ENCODE assay signal across 9 cellular contexts in the genomic region with DNA sequence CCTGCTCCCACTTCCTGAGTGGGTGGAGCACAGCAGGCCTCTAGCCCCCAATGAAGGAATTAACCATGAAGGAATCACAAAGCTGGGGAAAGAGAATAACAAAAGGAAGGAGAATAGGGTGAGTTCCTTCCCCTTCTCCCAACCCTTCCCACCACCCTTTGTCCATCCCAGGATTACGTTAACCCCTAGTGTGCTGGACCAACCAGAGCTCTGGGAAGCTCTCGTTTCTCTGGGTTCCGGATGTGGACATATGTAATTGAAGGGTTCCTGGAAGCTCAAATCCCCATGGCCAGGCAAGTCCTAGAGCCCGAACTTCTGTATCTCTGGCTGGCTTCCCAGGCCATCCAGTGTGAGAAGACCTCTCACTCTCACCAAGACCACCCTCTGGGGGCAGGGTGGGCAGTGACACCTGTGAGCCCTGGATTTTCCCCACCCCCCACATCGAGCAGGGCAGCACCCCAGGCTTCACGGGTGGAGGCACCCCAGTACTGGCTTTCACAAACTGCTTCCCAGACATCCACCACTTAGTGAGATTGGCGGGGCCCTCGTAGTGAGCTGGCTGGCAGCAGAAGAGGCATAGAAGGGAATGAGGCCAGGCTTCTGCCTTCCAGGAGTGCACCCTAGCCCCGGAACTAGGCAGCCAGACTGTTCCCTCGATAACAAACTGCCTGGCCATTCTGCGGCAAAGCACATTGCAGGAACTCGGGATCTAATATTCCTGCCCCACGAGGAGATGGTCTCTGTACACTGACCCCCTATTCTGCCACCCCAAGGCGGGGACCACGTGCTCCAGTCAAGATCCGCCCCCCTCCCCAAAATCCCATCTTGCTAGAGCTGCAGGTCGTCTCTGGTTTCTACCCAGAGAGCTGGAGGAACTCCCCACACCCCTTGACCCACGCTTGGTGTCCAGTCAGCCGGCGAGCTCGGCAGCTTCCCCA.
A peak's percentile ranks its signal among the peaks of the same experiment; 100 is the strongest.
DNase-seq lines count a peak whose midpoint lies in the region; ATAC-seq and TF ChIP-seq lines count a peak whose summit lies in the region.
"Had no signal": no experiment of that assay in that cellular context is flagged by ENCODE, and none has a peak within 500 bp of the region (broad histone marks: within the 10 kb centered on the region; RNA-seq: fewer than 3 reads in every experiment).

No MANE protein-coding gene starts in this region.

- H3K4me3 ChIP-seq in AG10803 (ENCODE audit: low read length) (peak overlapping the region; percentile 67), HUES6 (ENCODE audit: low read depth, low read length) (peak overlapping the region; percentile 90), muscle layer of duodenum (ENCODE audit: low read depth in 1 of 2, low read length in 2 of 2) (peak overlapping the region; percentile 76 to 80)

- H3K27ac ChIP-seq in HUES6 (ENCODE audit: low read depth, low read length) (no peak overlapping the region), cingulate gyrus (ENCODE audit: low read depth, low read length) (peak overlapping the region; percentile 19), muscle layer of duodenum (ENCODE audit: low read length) (no peak overlapping the region)

- no peak for DNase-seq in AG10803 (ENCODE audit: low read depth)
- DNase-seq in HPDE6-E6E7 (ENCODE audit: extremely low spot score): no peak
- DNase-seq in ACHN: no peak
- DNase-seq: NCI-H510A treated with DMSO at 0.1 percent for 48 hours had no signal

- TF ChIP-seq CTCF in AG10803 (conservative IDR thresholded peaks at IDR 0.05; ENCODE audit: low read length): no peak

- no peaks in the 10 kb centered on the region for H3K9me3 ChIP-seq in HUES6 (ENCODE audit: control insufficient read depth, insufficient read depth, low read depth, low read length)
- H3K9me3 ChIP-seq in muscle layer of duodenum (ENCODE audit: control insufficient read depth in 1 of 2, low read length in 2 of 2): no peaks in the 10 kb centered on the region

- H3K9ac ChIP-seq in HUES6 (ENCODE audit: low read length): peak overlapping the region; percentile 20

- H3K4me1 ChIP-seq in HUES6 (ENCODE audit: control insufficient read depth, insufficient read depth, low read length) (peaks cover 52% of the 10 kb centered on the region), muscle layer of duodenum (ENCODE audit: control insufficient read depth in 1 of 2, insufficient read depth in 2 of 2, low read length in 2 of 2) (peaks cover 7 to 28% of the 10 kb centered on the region in 2 donors)

- in situ Hi-C loops in ACHN (cut with HindIII; ENCODE audit: low pct_ligation_motif_present, low pct_unique_long_range_greater_than_20kb, low sequenced_read_pairs): no loop called here

- ATAC-seq in HG02870 (IDR thresholded peaks at IDR 0.05; ENCODE audit: unreplicated experiment) (no peak), HG02588 (IDR thresholded peaks at IDR 0.05; ENCODE audit: unreplicated experiment) (no peak)

- H3K36me3 ChIP-seq in HUES6 (ENCODE audit: control insufficient read depth, insufficient read depth, low read length): no peaks in the 10 kb centered on the region
- no peaks in the 10 kb centered on the region for H3K36me3 ChIP-seq in muscle layer of duodenum (ENCODE audit: control insufficient read depth in 1 of 2, insufficient read depth in 2 of 2, low read length in 2 of 2)

- H3K27me3 ChIP-seq in HUES6 (ENCODE audit: control insufficient read depth, insufficient read depth, low read length): peaks cover 11% of the 10 kb centered on the region
- peaks cover 4% of the 10 kb centered on the region for H3K27me3 ChIP-seq in muscle layer of duodenum (ENCODE audit: low read depth, low read length)
